In genomic region chr3:196711838-196712513, GRCh38 we compare ENCODE assay signal across 1 cellular context.
A peak's percentile ranks its signal among the peaks of the same experiment; 100 is the strongest.
TF ChIP-seq lines count a peak whose summit lies in the region.

Gene CEP19 (minus strand): TSS chr3:196712250. CDS start chr3:196708657, 3,593 bp downstream.
Gene PIGX (plus strand): TSS chr3:196712377.

TF ChIP-seq in GM12878, 131 proteins besides CTCF, POLR2A, EP300 and RAD21 (continued from another document):
- TF ChIP-seq TCF3 (IDR thresholded peaks at IDR 0.05; ENCODE audit: borderline replicate concordance, insufficient read depth, low read depth, low read length) (peak; percentile 89), TARDBP (IDR thresholded peaks at IDR 0.05; ENCODE audit: borderline replicate concordance) (no peak), POLR2AphosphoS5 (IDR thresholded peaks at IDR 0.05; ENCODE audit: low read length) (peak; percentile 57; the same call in 1 of the 2 replicates), CBX5 (IDR thresholded peaks at IDR 0.05; ENCODE audit: low read depth) (no peak; the same call in 1 of the 2 replicates), BHLHE40 (IDR thresholded peaks at IDR 0.05; ENCODE audit: borderline replicate concordance in 1 of 2, low read depth in 2 of 2, low read length in 1 of 2) (peak in 1 of 2 experiments; percentile 3; a peak in 2 of 4 replicates), ZNF622 (IDR thresholded peaks at IDR 0.05) (no peak), RB1 (IDR thresholded peaks at IDR 0.05; ENCODE audit: borderline replicate concordance) (peak; percentile 98)
